26 cellular contexts compared by ENCODE assay signal in the genomic region with DNA sequence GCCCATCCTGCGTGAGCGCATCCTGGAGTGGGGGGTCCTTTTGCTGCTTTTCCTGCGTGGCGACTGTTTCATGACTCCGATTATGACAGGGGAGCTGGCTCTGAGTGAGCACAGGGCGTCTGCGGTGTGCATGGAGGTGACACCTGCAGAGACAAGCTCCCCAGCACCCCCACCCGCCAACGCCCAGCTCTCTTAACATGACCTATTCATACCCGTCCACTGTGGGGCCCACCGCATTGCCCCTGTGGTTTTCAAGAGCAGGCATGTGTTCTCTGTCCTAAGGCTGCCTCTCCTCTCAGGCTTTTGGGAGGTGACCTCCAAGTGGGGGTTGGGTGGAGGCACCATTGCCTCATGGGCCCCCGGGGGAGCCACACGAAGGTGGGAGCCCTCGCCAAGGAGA.
"Had no signal": no experiment of that assay in that cellular context is flagged by ENCODE, and none has a peak within 500 bp of the region (broad histone marks: within the 10 kb centered on the region; RNA-seq: fewer than 3 reads in every experiment).

No MANE protein-coding gene starts in this region.

- H3K9me3 Mint-ChIP-seq: activated naive CD8-positive, alpha-beta T cell treated with anti-CD3 and anti-CD28 coated beads, Interleukin-2, amount 50 U/mL, for 24 hours; activated T-helper 1 cell treated with anti-CD3 and anti-CD28 coated beads, Interleukin-12 subunit alpha, Interleukin-12 subunit beta, Interleukin-2, Interleukin-4 antibody, amounts not matched to agents 30 ng/mL and 10 ng/mL and 1 ng/mL, durations not matched to agents 14 hours and 24 hours and 36 hours; neural crest cell; T-helper 1 cell treated with Interleukin-12 subunit alpha and Interleukin-12 subunit beta and Interleukin-4 antibody, amounts not matched to agents 30 μg/mL and 1 μg/mL, for 36 hours had no signal

- H3K4me1 ChIP-seq: breast epithelium, gastrocnemius medialis, spleen, tibial nerve had no signal

- DNase-seq: activated CD4-positive, alpha-beta T cell treated with anti-CD3 and anti-CD28 coated beads for 4 hours; activated CD4-positive, alpha-beta T cell treated with anti-CD3 and anti-CD28 coated beads, Interleukin-2, amount 50 U/mL, for 4 hours; activated effector memory CD4-positive, alpha-beta T cell treated with anti-CD3 and anti-CD28 coated beads, Interleukin-2, amount 50 U/mL, for 16 hours; activated naive CD4-positive, alpha-beta T cell treated with anti-CD3 and anti-CD28 coated beads, Interleukin-2, amount 10 ng/mL, durations not matched to agents 7 days and 5 days; activated naive CD8-positive, alpha-beta T cell treated with anti-CD3 and anti-CD28 coated beads, Interleukin-2, amount 50 U/mL, for 24 hours; activated T-cell treated with anti-CD3 and anti-CD28 coated beads, Interleukin-2, amount 50 U/mL, for 1 hour; amygdala; central memory CD4-positive, alpha-beta T cell; dermis blood vessel endothelial cell; effector CD4-positive, alpha-beta T cell; gastrocnemius medialis; glutamatergic neuron; left colon; occipital lobe; right cardiac atrium; spleen; stimulated activated naive CD4-positive, alpha-beta T cell treated with Interleukin-2 at 50 U/mL for 16 hours; T-helper 9 cell had no signal

- H3K27ac Mint-ChIP-seq: activated naive CD4-positive, alpha-beta T cell treated with anti-CD3 and anti-CD28 coated beads, Interleukin-2, amount 10 ng/mL, durations not matched to agents 7 days and 5 days; activated naive CD8-positive, alpha-beta T cell treated with anti-CD3 and anti-CD28 coated beads, Interleukin-2, amount 50 U/mL, for 24 hours; activated T-helper 1 cell treated with anti-CD3 and anti-CD28 coated beads, Interleukin-12 subunit alpha, Interleukin-12 subunit beta, Interleukin-2, Interleukin-4 antibody, amounts not matched to agents 30 ng/mL and 10 ng/mL and 1 ng/mL, durations not matched to agents 14 hours and 24 hours and 36 hours; memory B cell; naive thymus-derived CD8-positive, alpha-beta T cell; T-helper 1 cell treated with Interleukin-12 subunit alpha and Interleukin-12 subunit beta and Interleukin-4 antibody, amounts not matched to agents 30 μg/mL and 1 μg/mL, for 36 hours had no signal

- H3K27me3 ChIP-seq: gastrocnemius medialis, tibial nerve had no signal

- H3K4me1 Mint-ChIP-seq: activated naive CD4-positive, alpha-beta T cell treated with anti-CD3 and anti-CD28 coated beads, Interleukin-2, amount 10 ng/mL, durations not matched to agents 7 days and 5 days; activated naive CD8-positive, alpha-beta T cell treated with anti-CD3 and anti-CD28 coated beads, Interleukin-2, amount 50 U/mL, for 24 hours; memory B cell; naive thymus-derived CD8-positive, alpha-beta T cell; neural crest cell had no signal

- ATAC-seq: gastrocnemius medialis; left colon; naive thymus-derived CD8-positive, alpha-beta T cell; right cardiac atrium had no signal

- H3K4me3 Mint-ChIP-seq: activated naive CD4-positive, alpha-beta T cell treated with anti-CD3 and anti-CD28 coated beads, Interleukin-2, amount 10 ng/mL, durations not matched to agents 7 days and 5 days; activated naive CD8-positive, alpha-beta T cell treated with anti-CD3 and anti-CD28 coated beads, Interleukin-2, amount 50 U/mL, for 24 hours; activated T-helper 1 cell treated with anti-CD3 and anti-CD28 coated beads, Interleukin-12 subunit alpha, Interleukin-12 subunit beta, Interleukin-2, Interleukin-4 antibody, amounts not matched to agents 30 ng/mL and 10 ng/mL and 1 ng/mL, durations not matched to agents 14 hours and 24 hours and 36 hours; memory B cell; naive thymus-derived CD8-positive, alpha-beta T cell; neural crest cell; T-helper 1 cell treated with Interleukin-12 subunit alpha and Interleukin-12 subunit beta and Interleukin-4 antibody, amounts not matched to agents 30 μg/mL and 1 μg/mL, for 36 hours had no signal

- H3K9me3 ChIP-seq: breast epithelium, gastrocnemius medialis, tibial nerve had no signal

- H3K27ac ChIP-seq: breast epithelium, gastrocnemius medialis, spleen, tibial nerve, VCaP had no signal

- H3K27me3 Mint-ChIP-seq: activated naive CD4-positive, alpha-beta T cell treated with anti-CD3 and anti-CD28 coated beads, Interleukin-2, amount 10 ng/mL, durations not matched to agents 7 days and 5 days; memory B cell had no signal

- H3K36me3 ChIP-seq: breast epithelium, gastrocnemius medialis, spleen, tibial nerve had no signal

- H3K36me3 Mint-ChIP-seq: activated naive CD4-positive, alpha-beta T cell treated with anti-CD3 and anti-CD28 coated beads, Interleukin-2, amount 10 ng/mL, durations not matched to agents 7 days and 5 days; memory B cell; naive thymus-derived CD8-positive, alpha-beta T cell had no signal

- H3K4me3 ChIP-seq: breast epithelium, gastrocnemius medialis, spleen, tibial nerve had no signal
